7 cellular contexts compared by ENCODE assay signal in genomic region chr15:53648934-53649333, GRCh38.
"Had no signal": no experiment of that assay in that cellular context is flagged by ENCODE, and none has a peak within 500 bp of the region (broad histone marks: within the 10 kb centered on the region; RNA-seq: fewer than 3 reads in every experiment).

No MANE protein-coding gene starts in this region.

- DNase-seq: H9, HCEC 1CT, KBM-7 had no signal

- H2AFZ ChIP-seq: GM23338 had no signal

- FAIRE-seq: H1, H54, HTR-8/SVneo had no signal

- ATAC-seq: GM23338 had no signal

- H3K4me2 ChIP-seq: GM23338 had no signal

- H3K4me3 ChIP-seq: GM23338 had no signal
